In the genomic region with DNA sequence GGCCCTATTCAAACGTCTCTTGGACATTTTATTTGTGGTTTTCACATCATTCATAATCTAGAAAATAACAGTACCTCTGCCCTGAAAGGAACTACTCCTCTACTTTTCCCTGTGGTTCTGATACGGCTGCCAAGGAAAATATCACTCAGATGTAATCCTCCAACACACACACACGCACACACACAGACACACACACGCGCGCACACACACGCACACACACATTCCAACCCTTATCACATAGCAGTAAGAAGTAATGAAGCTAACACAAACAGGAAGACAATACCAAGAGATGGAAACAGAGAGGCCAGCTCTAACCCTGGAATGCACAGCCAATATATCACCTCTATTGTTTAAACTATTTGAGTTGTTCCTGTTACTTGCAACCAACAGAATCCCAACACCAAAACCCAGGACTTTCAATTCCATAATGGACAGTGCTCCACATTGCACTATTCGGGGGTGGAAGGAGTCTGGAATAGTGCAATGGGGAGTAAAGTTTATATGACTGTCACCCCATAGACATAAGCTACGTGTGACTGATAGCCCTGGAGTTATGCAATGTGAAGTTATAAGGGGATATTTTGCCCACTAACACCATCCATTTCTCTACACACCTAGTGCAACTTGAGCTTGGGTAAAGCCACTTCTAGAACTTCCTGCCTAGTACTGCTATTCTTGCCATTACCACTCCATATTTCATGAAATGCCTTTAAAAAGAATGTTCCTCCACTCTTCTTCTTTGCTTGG, we compare ENCODE assay signal across 14 cellular contexts.
A peak's percentile ranks its signal among the peaks of the same experiment; 100 is the strongest.
DNase-seq lines count a peak whose midpoint lies in the region; ATAC-seq, FAIRE-seq and TF ChIP-seq lines count a peak whose summit lies in the region.
"Had no signal": no experiment of that assay in that cellular context is flagged by ENCODE, and none has a peak within 500 bp of the region (broad histone marks: within the 10 kb centered on the region; RNA-seq: fewer than 3 reads in every experiment).

No MANE protein-coding gene starts in this region.

- TF ChIP-seq CTCF in HepG2 (CRISPR knock-in tag; IDR thresholded peaks at IDR 0.05) = no peak
- no peak for TF ChIP-seq CTCF in activated CD8-positive, alpha-beta T cell treated with anti-CD3 and anti-CD28 coated beads for 36 hours (IDR thresholded peaks at IDR 0.05)

- H3K27ac ChIP-seq in HepG2 (ENCODE audit: extremely low read length, insufficient read depth, low read length) = peak overlapping the region; percentile 90
- H3K27ac ChIP-seq: parathyroid adenoma, suprapubic skin had no signal

- ATAC-seq in stimulated activated naive CD8-positive, alpha-beta T cell treated with anti-CD3 and anti-CD28 coated beads, Interleukin-15, amount 100 ng/mL, for 72 hours = peak; percentile 41
- ATAC-seq in stimulated activated naive CD8-positive, alpha-beta T cell treated with anti-CD3 and anti-CD28 coated beads, Interleukin-15, Interleukin-2, amounts not matched to agents 100 U/mL and 50 U/mL, for 24 hours = no peak
- ATAC-seq in HepG2 = no peak
- no peak for ATAC-seq in activated CD8-positive, alpha-beta T cell treated with anti-CD3 and anti-CD28 coated beads for 36 hours
- no peak for ATAC-seq in GM19023 (IDR thresholded peaks at IDR 0.05; ENCODE audit: unreplicated experiment)
- ATAC-seq: activated naive CD8-positive, alpha-beta T cell treated with anti-CD3 and anti-CD28 coated beads, Interleukin-2, amount 50 U/mL, for 24 hours had no signal

- no peak overlapping the region for H3K4me2 ChIP-seq in HepG2 (ENCODE audit: low read depth, low read length)

- no peaks in the 10 kb centered on the region for H3K27me3 Mint-ChIP-seq in stimulated activated naive CD8-positive, alpha-beta T cell treated with anti-CD3 and anti-CD28 coated beads, Interleukin-15, amount 100 ng/mL, for 72 hours
- peaks cover 3% of the 10 kb centered on the region for H3K27me3 Mint-ChIP-seq in activated CD8-positive, alpha-beta T cell treated with anti-CD3 and anti-CD28 coated beads for 36 hours
- H3K27me3 Mint-ChIP-seq: activated naive CD8-positive, alpha-beta T cell treated with anti-CD3 and anti-CD28 coated beads, Interleukin-2, amount 50 U/mL, for 24 hours had no signal

- H3K9ac ChIP-seq in HepG2 (ENCODE audit: insufficient read depth, low read depth, low read length) = peak overlapping the region; percentile 71; the same call in 1 of the 2 replicates
- H3K9ac ChIP-seq: parathyroid adenoma had no signal

- DNase-seq in stimulated activated naive CD8-positive, alpha-beta T cell treated with anti-CD3 and anti-CD28 coated beads, Interleukin-15, amount 100 ng/mL, for 72 hours = no peak
- DNase-seq in stimulated activated naive CD8-positive, alpha-beta T cell treated with anti-CD3 and anti-CD28 coated beads, Interleukin-15, Interleukin-2, amounts not matched to agents 100 U/mL and 50 U/mL, for 24 hours = no peak
- DNase-seq in dermis blood vessel endothelial cell = peak; percentile 79
- DNase-seq in HepG2 (ENCODE audit: low spot score) = no peak
- DNase-seq in activated CD8-positive, alpha-beta T cell treated with anti-CD3 and anti-CD28 coated beads for 36 hours = no peak
- no peak for DNase-seq in posterior cingulate gyrus
- DNase-seq in DMS53 treated with DMSO at 0.1 percent for 48 hours (lab: John Stamatoyannopoulos, UW; ENCODE audit: unreplicated experiment) = no peak
- DNase-seq: activated naive CD8-positive, alpha-beta T cell treated with anti-CD3 and anti-CD28 coated beads, Interleukin-2, amount 50 U/mL, for 24 hours; islet precursor cell; NCI-H1694 treated with DMSO at 0.1 percent for 48 hours; T-helper 2 cell had no signal

- H3K79me2 ChIP-seq in HepG2 (ENCODE audit: insufficient read depth, low read length) = no peaks in the 10 kb centered on the region
- H3K79me2 ChIP-seq: parathyroid adenoma had no signal

- no peaks in the 10 kb centered on the region for H3K36me3 Mint-ChIP-seq in activated CD8-positive, alpha-beta T cell treated with anti-CD3 and anti-CD28 coated beads for 36 hours (ENCODE audit: low read depth)

- FAIRE-seq in HepG2 (lab: Jason Lieb, UNC) = peak; percentile 28

- H3K36me3 ChIP-seq in HepG2 (replicated peaks in 1 of 2; ENCODE audit: control insufficient read depth in 1 of 2, insufficient read depth in 2 of 2, low read length in 2 of 2) = no peaks in the 10 kb centered on the region
- H3K36me3 ChIP-seq: suprapubic skin had no signal

- peaks cover 78% of the 10 kb centered on the region for H3K4me1 ChIP-seq in HepG2 (ENCODE audit: insufficient read depth, low read length)
- H3K4me1 ChIP-seq: parathyroid adenoma had no signal

- H3K4me3 ChIP-seq in HepG2 (replicated peaks in 1 of 3; ENCODE audit: insufficient read depth in 1 of 3, low read depth in 2 of 3, low read length in 3 of 3) = no peak overlapping the region
- H3K4me3 ChIP-seq: suprapubic skin had no signal

- no peak for TF ChIP-seq RAD21 in HepG2 (CRISPR knock-in tag; IDR thresholded peaks at IDR 0.05)

- H3K9me3 ChIP-seq in HepG2 (ENCODE audit: low read length) = no peaks in the 10 kb centered on the region
- H3K9me3 ChIP-seq: suprapubic skin had no signal

- H3K4me3 Mint-ChIP-seq in stimulated activated naive CD8-positive, alpha-beta T cell treated with anti-CD3 and anti-CD28 coated beads, Interleukin-15, amount 100 ng/mL, for 72 hours = no peak overlapping the region
- H3K4me3 Mint-ChIP-seq in activated CD8-positive, alpha-beta T cell treated with anti-CD3 and anti-CD28 coated beads for 36 hours = no peak overlapping the region
- H3K4me3 Mint-ChIP-seq: activated naive CD8-positive, alpha-beta T cell treated with anti-CD3 and anti-CD28 coated beads, Interleukin-2, amount 50 U/mL, for 24 hours had no signal

- TF ChIP-seq POLR2A in HepG2 (IDR thresholded peaks at IDR 0.05; ENCODE audit: insufficient read depth in 1 of 2, low read depth in 2 of 2, low read length in 2 of 2) = no peak

- H3K9me3 Mint-ChIP-seq in stimulated activated naive CD8-positive, alpha-beta T cell treated with anti-CD3 and anti-CD28 coated beads, Interleukin-15, amount 100 ng/mL, for 72 hours = peaks cover 5 to 11% of the 10 kb centered on the region in 2 donors
- no peaks in the 10 kb centered on the region for H3K9me3 Mint-ChIP-seq in activated CD8-positive, alpha-beta T cell treated with anti-CD3 and anti-CD28 coated beads for 36 hours
- H3K9me3 Mint-ChIP-seq: activated naive CD8-positive, alpha-beta T cell treated with anti-CD3 and anti-CD28 coated beads, Interleukin-2, amount 50 U/mL, for 24 hours had no signal

- H3K27ac Mint-ChIP-seq in stimulated activated naive CD8-positive, alpha-beta T cell treated with anti-CD3 and anti-CD28 coated beads, Interleukin-15, amount 100 ng/mL, for 72 hours = peak overlapping the region; percentile 29 to 51
- H3K27ac Mint-ChIP-seq in activated CD8-positive, alpha-beta T cell treated with anti-CD3 and anti-CD28 coated beads for 36 hours = no peak overlapping the region
- H3K27ac Mint-ChIP-seq: activated naive CD8-positive, alpha-beta T cell treated with anti-CD3 and anti-CD28 coated beads, Interleukin-2, amount 50 U/mL, for 24 hours had no signal

- 83% methylated on average over 9 of the region's 9 CpGs for WGBS in HepG2 (ENCODE audit: low lambda C conversion rate)

- intact Hi-C loops in HepG2 (cut with micrococcal nuclease; ENCODE audit: unreplicated experiment) (no loop called here), posterior cingulate gyrus (cut with DNase I) (no loop called here)
- intact Hi-C loops in activated CD8-positive, alpha-beta T cell treated with anti-CD3 and anti-CD28 coated beads for 36 hours (cut with micrococcal nuclease) = no loop called here

- H2AFZ ChIP-seq in HepG2 (ENCODE audit: low read length) = no peak overlapping the region
- H2AFZ ChIP-seq: parathyroid adenoma had no signal

- CTCF ChIA-PET in HepG2 (lab: Yijun Ruan, JAX; ENCODE audit: low intra/inter-chr PET ratio, low total read pairs) = no interaction called here
- CTCF ChIA-PET in activated CD8-positive, alpha-beta T cell treated with anti-CD3 and anti-CD28 coated beads for 36 hours (lab: Charles Lee) = no interaction called here

- TF ChIP-seq EP300 in HepG2 (IDR thresholded peaks at IDR 0.05; ENCODE audit: low read depth in 2 of 2, low read length in 2 of 2) = no peak
- no peak for TF ChIP-seq EP300 in HepG2 (CRISPR knock-in tag; IDR thresholded peaks at IDR 0.05; ENCODE audit: borderline replicate concordance)

- H3K27me3 ChIP-seq in HepG2 (ENCODE audit: control insufficient read depth in 1 of 2, insufficient read depth in 2 of 2, low read length in 2 of 2) = no peaks in the 10 kb centered on the region
- H3K27me3 ChIP-seq: suprapubic skin had no signal

- POLR2A ChIA-PET in HepG2 (lab: Yijun Ruan, JAX) = interaction anchor here (0.7 to 3.5 kb wide), 5 partner anchors 15 to 158 kb away, joined by 5 to 36 read pairs (median 11); partner anchors contain the start of genes PLD1 and TMEM212
- POLR2A ChIA-PET in activated CD8-positive, alpha-beta T cell treated with anti-CD3 and anti-CD28 coated beads for 36 hours (lab: Charles Lee) = no interaction called here

- peaks cover 25% of the 10 kb centered on the region for H3K4me1 Mint-ChIP-seq in stimulated activated naive CD8-positive, alpha-beta T cell treated with anti-CD3 and anti-CD28 coated beads, Interleukin-15, amount 100 ng/mL, for 72 hours
- H3K4me1 Mint-ChIP-seq in activated CD8-positive, alpha-beta T cell treated with anti-CD3 and anti-CD28 coated beads for 36 hours (ENCODE audit: low read depth) = peaks cover 10% of the 10 kb centered on the region

- BruUV-seq in HepG2 (replicated peaks; lab: Mats Ljungman, UMichigan) = no TSS peak

- H4K20me1 ChIP-seq in HepG2 (ENCODE audit: insufficient read depth, low read length) = no peaks in the 10 kb centered on the region

- in situ Hi-C loops in HepG2 (cut with HindIII; ENCODE audit: extremely low pct_ligation_motif_present, low pct_unique_long_range_greater_than_20kb) = no loop called here

TF ChIP-seq in HepG2, 621 proteins besides CTCF, POLR2A, EP300 and RAD21 (continues in another document):
- 0 out of 2 replicates have a peak, but pooled peaks have one; percentile 8 for TF ChIP-seq SMYD3 (CRISPR knock-in tag; IDR thresholded peaks at IDR 0.05)
- no peak for TF ChIP-seq PTBP1 (IDR thresholded peaks at IDR 0.05; ENCODE audit: low read depth, low read length, poor library complexity, severe bottlenecking)
- no peak for TF ChIP-seq ZNF275 (CRISPR knock-in tag; IDR thresholded peaks at IDR 0.05; ENCODE audit: borderline replicate concordance)
- TF ChIP-seq KMT2A (CRISPR knock-in tag; IDR thresholded peaks at IDR 0.05) = no peak
- TF ChIP-seq ZNF160 (CRISPR knock-in tag; IDR thresholded peaks at IDR 0.05) = no peak
- TF ChIP-seq ZNF768 (CRISPR knock-in tag; IDR thresholded peaks at IDR 0.05) = peak; percentile 77; the same call in 1 of the 2 replicates
- TF ChIP-seq KAT8 (CRISPR knock-in tag; IDR thresholded peaks at IDR 0.05) = no peak
